12 cellular contexts compared by ENCODE assay signal in the genomic region with DNA sequence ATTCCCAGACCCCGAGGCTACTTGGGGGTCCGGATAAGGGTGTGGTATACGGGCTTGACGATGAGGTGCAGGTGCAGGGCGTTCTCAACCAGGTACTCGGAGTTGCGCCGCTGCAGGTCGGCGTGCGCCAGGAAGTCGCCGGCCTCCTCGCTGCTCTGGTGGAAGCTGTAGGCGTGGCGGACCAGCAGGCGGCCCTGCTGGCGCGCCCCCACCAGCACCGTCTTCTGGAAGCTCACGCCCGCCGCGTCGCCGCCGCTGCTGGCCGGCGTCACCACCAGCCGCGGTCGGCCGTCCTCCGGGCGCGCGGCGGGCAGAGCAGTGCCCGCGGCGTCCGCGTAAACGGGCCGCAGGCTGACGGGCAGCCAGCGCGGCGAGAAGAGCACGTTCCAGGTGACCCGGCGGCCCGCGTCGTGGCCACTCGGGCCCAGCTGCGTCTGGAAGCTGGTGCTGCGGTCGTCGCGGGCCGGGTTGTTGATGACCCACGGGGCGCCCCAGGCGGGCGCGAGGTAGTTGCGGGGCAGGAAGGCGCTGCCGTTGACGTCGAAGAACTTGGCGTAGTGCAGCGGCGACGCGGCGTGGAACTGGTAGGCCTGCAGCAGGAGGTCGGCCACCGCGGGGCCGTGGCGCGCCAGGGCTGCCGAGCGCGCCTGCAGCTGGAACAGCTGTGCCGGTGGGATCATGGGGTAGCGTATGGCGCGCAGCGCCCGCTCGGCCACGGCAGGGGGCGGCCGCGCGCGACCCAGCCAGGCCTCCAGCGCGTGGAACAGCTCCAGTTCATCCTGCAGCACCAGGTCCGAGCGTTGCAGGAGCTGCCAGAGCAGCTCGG. TPM values are rescaled to one million over a fixed set of nuclear protein-coding genes. Genes with fewer than 3 reads are reported as not detected.
A peak's percentile ranks its signal among the peaks of the same experiment; 100 is the strongest.
DNase-seq lines count a peak whose midpoint lies in the region; ATAC-seq and TF ChIP-seq lines count a peak whose summit lies in the region.
"Had no signal": no experiment of that assay in that cellular context is flagged by ENCODE, and none has a peak within 500 bp of the region (broad histone marks: within the 10 kb centered on the region; RNA-seq: fewer than 3 reads in every experiment).

No MANE protein-coding gene starts in this region.

- peak overlapping the region; percentile 35 for H3K4me3 Mint-ChIP-seq in dendritic cell treated with granulocyte-macrophage colony-stimulating factor and Interleukin-4, amounts not matched to agents 40 ng/mL and 50 ng/mL, for 4 days
- H3K4me3 Mint-ChIP-seq: brain had no signal

- H3K9me3 ChIP-seq in vagina, result no peaks in the 10 kb centered on the region
- H3K9me3 ChIP-seq: neutrophil had no signal

- DNase-seq in stimulated activated CD4-positive, alpha-beta T cell treated with anti-CD3 and anti-CD28 coated beads, Interleukin-4, amount 100 ng/mL, for 1 hour, result peak; percentile 9
- no peak for DNase-seq in stimulated activated CD4-positive, alpha-beta T cell treated with anti-CD3 and anti-CD28 coated beads, Interleukin-12 subunit alpha, Interleukin-12 subunit beta, amount 100 ng/mL, for 4 hours
- DNase-seq in left lobe of liver (ENCODE audit: low spot score) (no peak), vagina (ENCODE audit: extremely low spot score in 2 of 2) (no peak), NCI-H2171 treated with DMSO at 0.1 percent for 48 hours (lab: John Stamatoyannopoulos, UW) (no peak), ACHN (no peak), NCI-H187 (lab: John Stamatoyannopoulos, UW) (no peak)
- DNase-seq: activated CD8-positive, alpha-beta memory T cell treated with anti-CD3 and anti-CD28 coated beads for 24 hours; SHP77 had no signal

- H3K4me3 ChIP-seq in vagina, result peak overlapping the region; percentile 19 to 23

- in situ Hi-C loops in ACHN (cut with HindIII; ENCODE audit: low pct_ligation_motif_present, low pct_unique_long_range_greater_than_20kb, low sequenced_read_pairs), result no loop called here

- H3K36me3 Mint-ChIP-seq in dendritic cell treated with granulocyte-macrophage colony-stimulating factor and Interleukin-4, amounts not matched to agents 40 ng/mL and 50 ng/mL, for 4 days (ENCODE audit: low read depth), result no peaks in the 10 kb centered on the region

- no peaks in the 10 kb centered on the region for H3K27me3 ChIP-seq in vagina

- intact Hi-C loops in dendritic cell treated with granulocyte-macrophage colony-stimulating factor and Interleukin-4, amounts not matched to agents 40 ng/mL and 50 ng/mL, for 4 days (cut with micrococcal nuclease), result no loop called here
- intact Hi-C loops in vagina (cut with DNase I), result no loop called here

- H3K27me3 Mint-ChIP-seq in dendritic cell treated with granulocyte-macrophage colony-stimulating factor and Interleukin-4, amounts not matched to agents 40 ng/mL and 50 ng/mL, for 4 days, result peaks cover 95% of the 10 kb centered on the region

- TF ChIP-seq CTCF in vagina (IDR thresholded peaks at IDR 0.05), result no peak

- no peaks in the 10 kb centered on the region for H3K36me3 ChIP-seq in vagina
- H3K36me3 ChIP-seq: neutrophil had no signal

- no peak for TF ChIP-seq POLR2A in vagina (IDR thresholded peaks at IDR 0.05)

- H3K4me1 Mint-ChIP-seq in dendritic cell treated with granulocyte-macrophage colony-stimulating factor and Interleukin-4, amounts not matched to agents 40 ng/mL and 50 ng/mL, for 4 days (ENCODE audit: low read depth), result peaks cover 12% of the 10 kb centered on the region

- peaks cover 20% of the 10 kb centered on the region for H3K4me1 ChIP-seq in vagina

- H3K27ac Mint-ChIP-seq in dendritic cell treated with granulocyte-macrophage colony-stimulating factor and Interleukin-4, amounts not matched to agents 40 ng/mL and 50 ng/mL, for 4 days, result no peak overlapping the region

- no peaks in the 10 kb centered on the region for H3K9me3 Mint-ChIP-seq in dendritic cell treated with granulocyte-macrophage colony-stimulating factor and Interleukin-4, amounts not matched to agents 40 ng/mL and 50 ng/mL, for 4 days
- H3K9me3 Mint-ChIP-seq: brain had no signal

- no peak overlapping the region for H3K27ac ChIP-seq in vagina
- H3K27ac ChIP-seq: neutrophil had no signal

- ATAC-seq in left lobe of liver, result peak; percentile 33

RNA-seq across cellular contexts. Expression of a gene that starts 4.8 kb away (rescaled TPM):
- total RNA-seq in left lobe of liver (not detected), vagina (not detected)

RNA-seq across cellular contexts. Expression of a gene that starts 10.5 kb away (rescaled TPM):
- total RNA-seq in left lobe of liver, result not detected
- 0.98 TPM for total RNA-seq in vagina

RNA-seq across cellular contexts. Expression of a gene that starts 30.8 kb away (rescaled TPM):
- 0.58 TPM for total RNA-seq in left lobe of liver
- total RNA-seq in vagina, result 5.6 TPM
